1 cellular context compared by ENCODE assay signal in genomic region chr1:1428174-1428573, GRCh38.
TF ChIP-seq lines count a peak whose summit lies in the region.

No MANE protein-coding gene starts in this region.

TF ChIP-seq in GM23338, 12 proteins besides CTCF, POLR2A, EP300 and RAD21 (continued from another document):
- no peak for TF ChIP-seq ZNF462 (CRISPR knock-in tag; IDR thresholded peaks at IDR 0.05)
- no peak for TF ChIP-seq JUNB (IDR thresholded peaks at IDR 0.05; ENCODE audit: unreplicated experiment)
- TF ChIP-seq EZH2 (IDR thresholded peaks at IDR 0.05; ENCODE audit: low read depth, unreplicated experiment), result no peak
- TF ChIP-seq REST (IDR thresholded peaks at IDR 0.05; ENCODE audit: unreplicated experiment), result no peak
- TF ChIP-seq ZNF114 (CRISPR knock-in tag; IDR thresholded peaks at IDR 0.05), result no peak
- no peak for TF ChIP-seq POLR2AphosphoS5 (IDR thresholded peaks at IDR 0.05; ENCODE audit: low read depth)
- TF ChIP-seq STAT1 (IDR thresholded peaks at IDR 0.05; ENCODE audit: unreplicated experiment), result no peak
- TF ChIP-seq ETS1 (IDR thresholded peaks at IDR 0.05), result no peak
- no peak for TF ChIP-seq CREB1 (CRISPR knock-in tag; IDR thresholded peaks at IDR 0.05; ENCODE audit: low read depth)
- TF ChIP-seq NANOG (IDR thresholded peaks at IDR 0.05; ENCODE audit: borderline replicate concordance), result no peak
- no peak for TF ChIP-seq EZH2phosphoT487 (IDR thresholded peaks at IDR 0.05; ENCODE audit: unreplicated experiment)
TF ChIP-seq in GM23338: peak in this region for 0.
